14 cellular contexts compared by ENCODE assay signal in the genomic region with DNA sequence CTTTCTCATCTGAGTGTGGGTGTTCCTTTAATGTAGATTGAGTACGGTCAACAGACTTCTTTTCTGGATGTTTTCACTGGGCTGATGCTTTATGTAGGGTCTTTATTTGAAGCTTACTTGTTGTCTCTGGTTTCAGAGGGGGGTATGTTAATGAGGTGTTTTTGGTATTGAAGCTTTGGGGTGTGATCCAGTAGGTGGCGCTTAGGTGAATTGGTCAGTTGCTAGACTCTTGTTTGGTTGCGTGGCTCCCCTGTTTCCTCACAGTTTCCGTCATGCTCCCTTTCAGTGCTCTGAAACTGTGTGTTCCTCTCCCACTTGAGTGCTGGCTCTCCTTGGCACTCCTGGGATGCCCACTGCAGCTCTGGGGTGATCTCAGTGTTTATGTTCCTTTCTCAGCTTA.
DNase-seq lines count a peak whose midpoint lies in the region; ATAC-seq and TF ChIP-seq lines count a peak whose summit lies in the region.
"Had no signal": no experiment of that assay in that cellular context is flagged by ENCODE, and none has a peak within 500 bp of the region (broad histone marks: within the 10 kb centered on the region; RNA-seq: fewer than 3 reads in every experiment).

No MANE protein-coding gene starts in this region.

- H3K9me3 ChIP-seq in WERI-Rb-1 (ENCODE audit: severe bottlenecking) = no peaks in the 10 kb centered on the region
- H3K9me3 ChIP-seq in effector memory CD4-positive, alpha-beta T cell (ENCODE audit: control insufficient read depth, low read length) = no peaks in the 10 kb centered on the region

- peak; percentile 62 for TF ChIP-seq CTCF in GM06990 (IDR thresholded peaks at IDR 0.05; ENCODE audit: insufficient read depth, low read length, poor library complexity, severe bottlenecking)
- TF ChIP-seq CTCF in WERI-Rb-1 (IDR thresholded peaks at IDR 0.05; ENCODE audit: low read depth, low read length) = peak; percentile 57

- H3K4me3 ChIP-seq in GM06990 (replicated peaks; ENCODE audit: low read depth, low read length) (no peak overlapping the region), WERI-Rb-1 (ENCODE audit: low read depth, low read length) (no peak overlapping the region)
- no peak overlapping the region for H3K4me3 ChIP-seq in Jurkat, Clone E6-1 (ENCODE audit: low read length)
- no peak overlapping the region for H3K4me3 ChIP-seq in effector memory CD4-positive, alpha-beta T cell (ENCODE audit: insufficient read depth, low read depth, low read length, poor library complexity, severe bottlenecking)

- H3K36me3 ChIP-seq in GM06990 (ENCODE audit: control insufficient read depth, insufficient read depth, low read length) = no peaks in the 10 kb centered on the region
- H3K36me3 ChIP-seq in WERI-Rb-1 = no peaks in the 10 kb centered on the region
- H3K36me3 ChIP-seq in effector memory CD4-positive, alpha-beta T cell (ENCODE audit: control insufficient read depth, insufficient read depth, low read length) = no peaks in the 10 kb centered on the region

- DNase-seq in GM06990 (ENCODE audit: extremely low read depth, insufficient read length) (no peak), WERI-Rb-1 (no peak), iPS-NIHi11 (ENCODE audit: low spot score) (peak; percentile 23), occipital lobe (lab: John Stamatoyannopoulos, UW) (no peak)
- DNase-seq in Jurkat, Clone E6-1 (ENCODE audit: low read depth, low spot score) = peak; percentile 8
- no peak for DNase-seq in effector memory CD4-positive, alpha-beta T cell
- DNase-seq: activated CD8-positive, alpha-beta memory T cell treated with anti-CD3 and anti-CD28 coated beads, Interleukin-2, amount 10 ng/mL, durations not matched to agents 7 days and 5 days; left colon; natural killer cell; NCI-H1105 treated with DMSO at 0.1 percent for 48 hours; NCI-H510A treated with DMSO at 0.1 percent for 48 hours; SHP77 had no signal

- ATAC-seq in GM19463 (IDR thresholded peaks at IDR 0.05; ENCODE audit: unreplicated experiment) = no peak
- ATAC-seq in GM18867 (IDR thresholded peaks at IDR 0.05; ENCODE audit: unreplicated experiment) = no peak
- ATAC-seq: activated CD8-positive, alpha-beta memory T cell treated with anti-CD3 and anti-CD28 coated beads, Interleukin-2, amount 10 ng/mL, durations not matched to agents 7 days and 5 days; left colon; natural killer cell had no signal

- H3K27me3 ChIP-seq in GM06990 (replicated peaks; ENCODE audit: control insufficient read depth, insufficient read depth, low read length) (no peaks in the 10 kb centered on the region), WERI-Rb-1 (ENCODE audit: insufficient read depth, low read depth, severe bottlenecking) (no peaks in the 10 kb centered on the region)
- no peaks in the 10 kb centered on the region for H3K27me3 ChIP-seq in effector memory CD4-positive, alpha-beta T cell (replicated peaks; ENCODE audit: control insufficient read depth, insufficient read depth, low read length, poor library complexity, severe bottlenecking)

- H3K4me1 ChIP-seq in effector memory CD4-positive, alpha-beta T cell (ENCODE audit: control insufficient read depth, insufficient read depth, low read length, poor library complexity, severe bottlenecking) = no peaks in the 10 kb centered on the region

- H3K27ac ChIP-seq in WERI-Rb-1 = no peak overlapping the region
- H3K27ac ChIP-seq in effector memory CD4-positive, alpha-beta T cell (ENCODE audit: insufficient read depth, low read length, poor library complexity, severe bottlenecking) = no peak overlapping the region

Comparison
In these comparisons a context has a peak if more than half of its experiments do, and no peak if none do; other contexts are left out.
1. DNase-seq: peak in Jurkat, Clone E6-1 (single experiment) and iPS-NIHi11 (single experiment); none in GM06990 (single experiment), WERI-Rb-1 (single experiment), occipital lobe (single experiment) and effector memory CD4-positive, alpha-beta T cell (0 of 3).